19 cellular contexts compared by ENCODE assay signal in the genomic region with DNA sequence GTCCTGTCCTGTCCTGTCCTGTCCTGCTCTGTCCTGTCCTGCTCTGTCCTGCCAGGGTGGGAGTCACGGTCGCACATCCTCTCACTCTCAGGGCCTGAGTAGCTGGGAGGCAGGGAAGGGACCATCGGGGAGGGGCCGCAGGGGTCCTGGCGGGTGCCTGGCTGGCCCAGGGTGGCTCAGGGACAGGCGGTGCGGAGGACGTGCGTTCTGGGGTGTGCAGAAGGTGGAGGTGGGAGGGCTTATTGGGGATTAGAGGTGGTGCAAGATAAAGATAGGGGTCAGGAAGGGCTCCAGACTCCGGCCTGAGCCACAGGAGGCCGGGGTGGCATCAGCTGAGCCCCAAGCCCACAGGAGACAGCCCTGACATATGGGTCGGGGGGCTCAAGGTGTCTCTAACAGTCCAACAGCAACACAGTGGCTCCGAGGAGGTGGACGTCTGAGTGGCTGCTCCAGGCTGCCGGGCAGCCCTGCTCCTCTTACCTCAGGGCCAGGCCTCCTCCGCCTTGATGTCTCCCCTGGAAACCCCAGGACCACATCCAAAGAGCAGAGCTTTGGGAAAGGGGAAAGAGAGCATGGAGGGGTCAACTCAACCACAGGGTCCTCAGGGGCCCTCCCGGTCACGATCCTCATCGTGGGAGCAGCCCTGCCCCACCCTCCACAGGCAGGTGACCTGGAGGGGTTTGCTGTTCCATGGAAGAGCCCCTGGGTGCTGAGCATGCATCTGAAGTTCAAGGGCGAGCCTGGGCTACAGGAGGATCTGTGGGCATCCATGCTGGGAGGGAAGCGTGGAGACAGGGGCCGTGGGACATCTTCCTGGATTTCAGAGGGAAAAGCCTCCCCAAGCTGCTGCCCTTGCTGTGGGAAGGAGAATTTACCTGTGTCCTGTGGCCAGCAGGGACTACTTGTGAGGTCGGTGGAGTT. TPM values are rescaled to one million over a fixed set of nuclear protein-coding genes. Genes with fewer than 3 reads are reported as not detected.
DNase-seq lines count a peak whose midpoint lies in the region; ATAC-seq and TF ChIP-seq lines count a peak whose summit lies in the region.
"Had no signal": no experiment of that assay in that cellular context is flagged by ENCODE, and none has a peak within 500 bp of the region (broad histone marks: within the 10 kb centered on the region; RNA-seq: fewer than 3 reads in every experiment).

No MANE protein-coding gene starts in this region.

- H3K9me3 ChIP-seq in ascending aorta, result peaks cover 8 to 13% of the 10 kb centered on the region in 2 donors
- peaks cover 9% of the 10 kb centered on the region for H3K9me3 ChIP-seq in osteoblast (ENCODE audit: low read depth, low read length)
- peaks cover 6% of the 10 kb centered on the region for H3K9me3 ChIP-seq in thoracic aorta
- H3K9me3 ChIP-seq: prostate gland had no signal

- H3K27me3 ChIP-seq in ascending aorta (no peaks in the 10 kb centered on the region), foreskin keratinocyte (peaks cover 18% of the 10 kb centered on the region), osteoblast (ENCODE audit: insufficient read depth, low read length) (peaks cover 3% of the 10 kb centered on the region), thoracic aorta (replicated peaks; ENCODE audit: insufficient read depth) (no peaks in the 10 kb centered on the region)

- intact Hi-C loops in ascending aorta (cut with DNase I), result no loop called here

- H3K27ac ChIP-seq in ascending aorta (peak overlapping the region; percentile 87 to 88), foreskin keratinocyte (no peak overlapping the region), osteoblast (ENCODE audit: low read depth, low read length) (peak overlapping the region; percentile 9), thoracic aorta (peak overlapping the region; percentile 82 to 96)

- H3K27me3 Mint-ChIP-seq in activated T-cell treated with anti-CD3 and anti-CD28 coated beads, Interleukin-2, amount 50 U/mL, for 24 hours, result peaks cover 13% of the 10 kb centered on the region

- H3K36me3 Mint-ChIP-seq in activated T-cell treated with anti-CD3 and anti-CD28 coated beads, Interleukin-2, amount 50 U/mL, for 24 hours (ENCODE audit: low read depth), result no peaks in the 10 kb centered on the region

- H3K4me3 ChIP-seq in ascending aorta, result peak overlapping the region in 1 of 2 donors; percentile 37
- H3K4me3 ChIP-seq in osteoblast (ENCODE audit: insufficient read depth, low read length), result no peak overlapping the region
- H3K4me3 ChIP-seq in thoracic aorta, result peak overlapping the region; percentile 53
- H3K4me3 ChIP-seq: lung, prostate gland had no signal

- TF ChIP-seq CTCF in ascending aorta (IDR thresholded peaks at IDR 0.05) (no peak), foreskin keratinocyte (conservative IDR thresholded peaks at IDR 0.05) (no peak), osteoblast (IDR thresholded peaks at IDR 0.05; ENCODE audit: extremely low read depth, low read depth, low read length) (no peak), thoracic aorta (IDR thresholded peaks at IDR 0.05) (no peak)

- H3K79me2 ChIP-seq in osteoblast (ENCODE audit: insufficient read depth, low read length), result no peaks in the 10 kb centered on the region

- DNase-seq in ascending aorta (ENCODE audit: low spot score in 2 of 2) (peak in 1 of 2 donors; percentile 6), foreskin keratinocyte (no peak), osteoblast (ENCODE audit: insufficient read length, low spot score, missing footprints) (peak; percentile 42), thoracic aorta (ENCODE audit: low spot score) (no peak), putamen (ENCODE audit: low spot score) (no peak), SK-N-DZ (ENCODE audit: low spot score) (no peak)
- no peak for DNase-seq in activated T-cell treated with anti-CD3 and anti-CD28 coated beads, Interleukin-2, amount 50 U/mL, for 24 hours
- DNase-seq: activated CD4-positive, alpha-beta T cell treated with anti-CD3 and anti-CD28 coated beads for 48 hours; activated naive CD4-positive, alpha-beta T cell treated with Interleukin-2 at 50 U/mL for 16 hours; cortex of kidney; DND-41; NCI-H187; stimulated activated naive CD4-positive, alpha-beta T cell treated with Interleukin-2 at 50 U/mL for 16 hours; SW 1271 had no signal

- H3K36me3 ChIP-seq in ascending aorta (no peaks in the 10 kb centered on the region), osteoblast (ENCODE audit: insufficient read depth, low read length) (no peaks in the 10 kb centered on the region), thoracic aorta (no peaks in the 10 kb centered on the region)
- H3K36me3 ChIP-seq: prostate gland had no signal

- no peak overlapping the region for H2AFZ ChIP-seq in osteoblast (ENCODE audit: low read length)

- no peak overlapping the region for H3K27ac Mint-ChIP-seq in activated T-cell treated with anti-CD3 and anti-CD28 coated beads, Interleukin-2, amount 50 U/mL, for 24 hours

- H3K4me2 ChIP-seq in osteoblast (ENCODE audit: insufficient read depth, low read length), result peak overlapping the region; percentile 75

- ATAC-seq in foreskin keratinocyte (peak; percentile 33), thoracic aorta (ENCODE audit: insufficient number of reproducible peaks, low FRiP score, low read depth) (no peak), GM18520 (IDR thresholded peaks at IDR 0.05; ENCODE audit: unreplicated experiment) (no peak)
- ATAC-seq: HepG2 had no signal

- H3K4me1 Mint-ChIP-seq in activated T-cell treated with anti-CD3 and anti-CD28 coated beads, Interleukin-2, amount 50 U/mL, for 24 hours (ENCODE audit: low read depth), result no peaks in the 10 kb centered on the region
- H3K4me1 Mint-ChIP-seq: CD8-positive, alpha-beta memory T cell had no signal

- H3K4me1 ChIP-seq in ascending aorta (peaks cover 49 to 62% of the 10 kb centered on the region in 2 donors), foreskin keratinocyte (no peaks in the 10 kb centered on the region), osteoblast (ENCODE audit: insufficient read depth, low read length) (peaks cover 23% of the 10 kb centered on the region), thoracic aorta (ENCODE audit: control insufficient read depth in 1 of 2, low read depth in 2 of 2) (peaks cover 46 to 71% of the 10 kb centered on the region in 2 donors)
- H3K4me1 ChIP-seq: prostate gland had no signal

- no peaks in the 10 kb centered on the region for H4K20me1 ChIP-seq in osteoblast (ENCODE audit: insufficient read depth, low read length)

- peaks cover 11% of the 10 kb centered on the region for H3K9me3 Mint-ChIP-seq in activated T-cell treated with anti-CD3 and anti-CD28 coated beads, Interleukin-2, amount 50 U/mL, for 24 hours

- H3K4me3 Mint-ChIP-seq in activated T-cell treated with anti-CD3 and anti-CD28 coated beads, Interleukin-2, amount 50 U/mL, for 24 hours, result no peak overlapping the region
- H3K4me3 Mint-ChIP-seq: CD8-positive, alpha-beta memory T cell had no signal

RNA-seq across cellular contexts. Expression of a gene that starts 39.6 kb away (rescaled TPM):
- total RNA-seq in ascending aorta, result 82.9 TPM
- total RNA-seq in foreskin keratinocyte, result 23.7 and 29.2 TPM in 2 replicates
- polyA plus RNA-seq in foreskin keratinocyte, result 11.6 and 12.0 TPM in 2 replicates
- total RNA-seq in osteoblast, result 19.5 and 28.9 TPM in 2 replicates
- total RNA-seq in thoracic aorta, result 100 to 1,000 TPM; 124 to 201 TPM
- 2.5 and 3.1 TPM in 2 replicates for polyA plus RNA-seq in SK-N-DZ (2014; cell fraction: cytosol; rRNA removed)
- 7.2 and 12.7 TPM in 2 replicates for polyA plus RNA-seq in SK-N-DZ (2014; cell fraction: nucleus; rRNA removed)
